In genomic region chr18:23365602-23366001, GRCh38 we compare ENCODE assay signal across 19 cellular contexts.
DNase-seq lines count a peak whose midpoint lies in the region; ATAC-seq, FAIRE-seq and TF ChIP-seq lines count a peak whose summit lies in the region.
"Had no signal": no experiment of that assay in that cellular context is flagged by ENCODE, and none has a peak within 500 bp of the region (broad histone marks: within the 10 kb centered on the region; RNA-seq: fewer than 3 reads in every experiment).

No MANE protein-coding gene starts in this region.

- 2 to 7% methylated on average over 2 of the region's 2 CpGs for WGBS in GM23248 (ENCODE audit: low coverage in 1 of 2, low lambda C conversion rate in 2 of 2, missing lambda C conversion rate in 2 of 2), 2 experiments
- WGBS in body of pancreas, 2 donors, result 67 to 81% methylated on average over 2 of the region's 2 CpGs

- DNase-seq in GM23248 (peak; percentile 88), body of pancreas (peak in 1 of 4 donors; percentile 16), right atrium auricular region (ENCODE audit: low spot score) (peak; percentile 63), GM12892 (ENCODE audit: insufficient read length) (no peak), amygdala (lab: John Stamatoyannopoulos, UW) (no peak)
- no peak for DNase-seq in T-helper 2 cell treated with Interferon-gamma antibody and Interleukin-4, amounts not matched to agents 5 μg/mL and 100 μg/mL, for 36 hours (ENCODE audit: low spot score)
- DNase-seq: activated naive CD4-positive, alpha-beta T cell treated with anti-CD3 and anti-CD28 coated beads, Interleukin-2, amount 50 U/mL, for 16 hours; midbrain; NCI-H1417 treated with DMSO at 0.1 percent for 48 hours; NCI-H524; stimulated activated CD4-positive, alpha-beta T cell treated with anti-CD3 and anti-CD28 coated beads, Interleukin-2, amount 100 ng/mL, for 24 hours; SW 1271; uterus had no signal

- TF ChIP-seq POLR2A in body of pancreas (IDR thresholded peaks at IDR 0.05), result no peak
- TF ChIP-seq POLR2A in GM12892 (IDR thresholded peaks at IDR 0.05; ENCODE audit: low read depth, low read length), result no peak

- H3K27ac Mint-ChIP-seq in stimulated activated memory B cell treated with anti-CD40 and anti-IgM and Interleukin-4, amounts not matched to agents 10 μg/mL and 1 μg/mL and 100 μg/mL, for 72 hours, result peak overlapping the region; percentile 26
- no peak overlapping the region for H3K27ac Mint-ChIP-seq in T-helper 2 cell treated with Interferon-gamma antibody and Interleukin-4, amounts not matched to agents 5 μg/mL and 100 μg/mL, for 36 hours
- H3K27ac Mint-ChIP-seq: CD14-positive monocyte had no signal

- H3K9me3 ChIP-seq in GM23248 (ENCODE audit: low read depth) (no peaks in the 10 kb centered on the region), body of pancreas (no peaks in the 10 kb centered on the region), right atrium auricular region (no peaks in the 10 kb centered on the region)
- H3K9me3 ChIP-seq: uterus had no signal

- peaks cover 13% of the 10 kb centered on the region for H3F3A ChIP-seq in GM23248 (ENCODE audit: insufficient read depth)

- no peak for TF ChIP-seq CTCF in body of pancreas (IDR thresholded peaks at IDR 0.05)
- no peak for TF ChIP-seq CTCF in right atrium auricular region (IDR thresholded peaks at IDR 0.05)

- H3K27me3 ChIP-seq in GM23248 (replicated peaks; ENCODE audit: insufficient read depth), result no peaks in the 10 kb centered on the region
- no peaks in the 10 kb centered on the region for H3K27me3 ChIP-seq in body of pancreas
- no peaks in the 10 kb centered on the region for H3K27me3 ChIP-seq in right atrium auricular region
- H3K27me3 ChIP-seq: uterus had no signal

- FAIRE-seq in GM12892 (lab: Jason Lieb, UNC), result no peak
- FAIRE-seq: colon had no signal

- H3K4me2 ChIP-seq in GM23248 (ENCODE audit: unreplicated experiment), result peak overlapping the region; percentile 54

- H3K36me3 ChIP-seq in GM23248 (ENCODE audit: low read depth) (no peaks in the 10 kb centered on the region), body of pancreas (replicated peaks in 1 of 2; ENCODE audit: insufficient read depth in 1 of 2, low read depth in 2 of 2) (no peaks in the 10 kb centered on the region), right atrium auricular region (no peaks in the 10 kb centered on the region)
- H3K36me3 ChIP-seq: uterus had no signal

- H3K4me3 Mint-ChIP-seq in stimulated activated memory B cell treated with anti-CD40 and anti-IgM and Interleukin-4, amounts not matched to agents 10 μg/mL and 1 μg/mL and 100 μg/mL, for 72 hours, result no peak overlapping the region
- no peak overlapping the region for H3K4me3 Mint-ChIP-seq in T-helper 2 cell treated with Interferon-gamma antibody and Interleukin-4, amounts not matched to agents 5 μg/mL and 100 μg/mL, for 36 hours
- H3K4me3 Mint-ChIP-seq: CD14-positive monocyte had no signal

- peak; percentile 47 for ATAC-seq in body of pancreas
- no peak for ATAC-seq in stimulated activated memory B cell treated with anti-CD40 and anti-IgM and Interleukin-4, amounts not matched to agents 10 μg/mL and 1 μg/mL and 100 μg/mL, for 72 hours
- no peak for ATAC-seq in HG03095 (IDR thresholded peaks at IDR 0.05; ENCODE audit: unreplicated experiment)
- ATAC-seq: activated CD4-positive, CD25-positive, alpha-beta regulatory T cell treated with anti-CD3 and anti-CD28 coated beads, Interleukin-2, amount 50 U/mL, for 24 hours had no signal

- no peaks in the 10 kb centered on the region for H4K20me1 ChIP-seq in GM23248 (ENCODE audit: insufficient read depth)

- in situ Hi-C loops in GM23248 (cut with MboI), result no loop called here

- peak overlapping the region; percentile 2; the same call in 1 of the 2 replicates for H3K9ac ChIP-seq in GM23248
- H3K9ac ChIP-seq: parathyroid adenoma had no signal

- peaks cover 11% of the 10 kb centered on the region for H3K36me3 Mint-ChIP-seq in stimulated activated memory B cell treated with anti-CD40 and anti-IgM and Interleukin-4, amounts not matched to agents 10 μg/mL and 1 μg/mL and 100 μg/mL, for 72 hours
- no peaks in the 10 kb centered on the region for H3K36me3 Mint-ChIP-seq in T-helper 2 cell treated with Interferon-gamma antibody and Interleukin-4, amounts not matched to agents 5 μg/mL and 100 μg/mL, for 36 hours (ENCODE audit: low read depth)

- no peak overlapping the region for H2AFZ ChIP-seq in GM23248
- H2AFZ ChIP-seq: parathyroid adenoma had no signal

- H3K79me2 ChIP-seq in GM23248 (ENCODE audit: insufficient read depth), result no peaks in the 10 kb centered on the region
- H3K79me2 ChIP-seq: parathyroid adenoma had no signal

- intact Hi-C loops in body of pancreas (cut with DNase I), result no loop called here

- peaks cover 14% of the 10 kb centered on the region for H3K4me1 ChIP-seq in GM23248 (ENCODE audit: insufficient read depth)
- H3K4me1 ChIP-seq in body of pancreas, result no peaks in the 10 kb centered on the region
- H3K4me1 ChIP-seq in right atrium auricular region, result peaks cover 0 to 10% of the 10 kb centered on the region in 2 donors
- H3K4me1 ChIP-seq: parathyroid adenoma, uterus had no signal

- no peaks in the 10 kb centered on the region for H3K9me3 Mint-ChIP-seq in stimulated activated memory B cell treated with anti-CD40 and anti-IgM and Interleukin-4, amounts not matched to agents 10 μg/mL and 1 μg/mL and 100 μg/mL, for 72 hours
- no peaks in the 10 kb centered on the region for H3K9me3 Mint-ChIP-seq in T-helper 2 cell treated with Interferon-gamma antibody and Interleukin-4, amounts not matched to agents 5 μg/mL and 100 μg/mL, for 36 hours
- H3K9me3 Mint-ChIP-seq: CD14-positive monocyte had no signal

- peak overlapping the region; percentile 56 for H3K27ac ChIP-seq in GM23248
- H3K27ac ChIP-seq in body of pancreas, result no peak overlapping the region
- peak overlapping the region; percentile 55 to 71 for H3K27ac ChIP-seq in right atrium auricular region
- H3K27ac ChIP-seq: parathyroid adenoma had no signal

- H3K4me1 Mint-ChIP-seq in stimulated activated memory B cell treated with anti-CD40 and anti-IgM and Interleukin-4, amounts not matched to agents 10 μg/mL and 1 μg/mL and 100 μg/mL, for 72 hours, result no peaks in the 10 kb centered on the region
- H3K4me1 Mint-ChIP-seq in T-helper 2 cell treated with Interferon-gamma antibody and Interleukin-4, amounts not matched to agents 5 μg/mL and 100 μg/mL, for 36 hours (ENCODE audit: low read depth), result no peaks in the 10 kb centered on the region

- H3K9me2 ChIP-seq in GM23248 (ENCODE audit: insufficient read depth), result no peaks in the 10 kb centered on the region

- H3K27me3 Mint-ChIP-seq in stimulated activated memory B cell treated with anti-CD40 and anti-IgM and Interleukin-4, amounts not matched to agents 10 μg/mL and 1 μg/mL and 100 μg/mL, for 72 hours, result no peaks in the 10 kb centered on the region
- no peaks in the 10 kb centered on the region for H3K27me3 Mint-ChIP-seq in T-helper 2 cell treated with Interferon-gamma antibody and Interleukin-4, amounts not matched to agents 5 μg/mL and 100 μg/mL, for 36 hours (ENCODE audit: low read depth)

- no peak overlapping the region for H3K4me3 ChIP-seq in GM23248
- H3K4me3 ChIP-seq in body of pancreas, result no peak overlapping the region
- no peak overlapping the region for H3K4me3 ChIP-seq in right atrium auricular region
- H3K4me3 ChIP-seq: uterus had no signal

Comparison
In these comparisons a context has a peak if more than half of its experiments do, and no peak if none do; other contexts are left out.
1. DNase-seq: peak in GM23248 (single experiment) and right atrium auricular region (single experiment); none in T-helper 2 cell treated with Interferon-gamma antibody and Interleukin-4, amounts not matched to agents 5 μg/mL and 100 μg/mL, for 36 hours (single experiment), GM12892 (single experiment) and amygdala (0 of 56).
2. H3K27ac ChIP-seq: peak in GM23248 (single experiment) and right atrium auricular region (2 of 2); none in body of pancreas (0 of 4).